Comparison of ENCODE assay signal across 19 cellular contexts in genomic region chr7:29033584-29033983, GRCh38.
DNase-seq lines count a peak whose midpoint lies in the region; ATAC-seq, FAIRE-seq and TF ChIP-seq lines count a peak whose summit lies in the region.
"Had no signal": no experiment of that assay in that cellular context is flagged by ENCODE, and none has a peak within 500 bp of the region (broad histone marks: within the 10 kb centered on the region; RNA-seq: fewer than 3 reads in every experiment).

No MANE protein-coding gene starts in this region.

- H2BK12ac ChIP-seq in neuronal stem cell (ENCODE audit: low read length): no peak overlapping the region

- in situ Hi-C loops in HepG2 (cut with HindIII; ENCODE audit: extremely low pct_ligation_motif_present, low pct_unique_long_range_greater_than_20kb): no loop called here

- no peak overlapping the region for H3K4me3 ChIP-seq in right lobe of liver
- H3K4me3 ChIP-seq in HepG2 (replicated peaks in 1 of 3; ENCODE audit: insufficient read depth in 1 of 3, low read depth in 2 of 3, low read length in 3 of 3): no peak overlapping the region
- H3K4me3 ChIP-seq in heart right ventricle: no peak overlapping the region
- no peak overlapping the region for H3K4me3 ChIP-seq in mucosa of descending colon
- H3K4me3 ChIP-seq in neuronal stem cell (ENCODE audit: low read length in 2 of 2): no peak overlapping the region
- H3K4me3 ChIP-seq: BLaER1 had no signal

- ATAC-seq in right lobe of liver: peak in 3 of 4 donors; percentile 32 to 60 (median 51)
- no peak for ATAC-seq in HepG2
- peak in 5 of 8 donors; percentile 21 to 51 (median 39) for ATAC-seq in heart right ventricle
- ATAC-seq in mucosa of descending colon: peak; percentile 39
- ATAC-seq: PC-3 had no signal

- TF ChIP-seq POLR2A in right lobe of liver (IDR thresholded peaks at IDR 0.05): no peak
- no peak for TF ChIP-seq POLR2A in HepG2 (IDR thresholded peaks at IDR 0.05; ENCODE audit: insufficient read depth in 1 of 2, low read depth in 2 of 2, low read length in 2 of 2)

- TF ChIP-seq CTCF in right lobe of liver (IDR thresholded peaks at IDR 0.05): no peak
- no peak for TF ChIP-seq CTCF in HepG2 (CRISPR knock-in tag; IDR thresholded peaks at IDR 0.05)
- TF ChIP-seq CTCF in heart right ventricle (IDR thresholded peaks at IDR 0.05): no peak
- TF ChIP-seq CTCF in mucosa of descending colon (IDR thresholded peaks at IDR 0.05): no peak

- no peak for FAIRE-seq in HepG2 (lab: Jason Lieb, UNC)
- FAIRE-seq: D721Med, H1 had no signal

- no peaks in the 10 kb centered on the region for H3K79me1 ChIP-seq in neuronal stem cell (ENCODE audit: low read depth, low read length)

- H3K27me3 ChIP-seq in right lobe of liver: no peaks in the 10 kb centered on the region
- no peaks in the 10 kb centered on the region for H3K27me3 ChIP-seq in HepG2 (ENCODE audit: control insufficient read depth in 1 of 2, insufficient read depth in 2 of 2, low read length in 2 of 2)
- H3K27me3 ChIP-seq in heart right ventricle: no peaks in the 10 kb centered on the region
- no peaks in the 10 kb centered on the region for H3K27me3 ChIP-seq in neuronal stem cell (ENCODE audit: control insufficient read depth in 3 of 3, insufficient read depth in 3 of 3, low read depth in 1 of 3, low read length in 3 of 3)
- H3K27me3 ChIP-seq: BLaER1 had no signal

- no peak for TF ChIP-seq RAD21 in HepG2 (CRISPR knock-in tag; IDR thresholded peaks at IDR 0.05)

- no peak overlapping the region for H2BK5ac ChIP-seq in neuronal stem cell (ENCODE audit: low read length)

- H4K8ac ChIP-seq in neuronal stem cell (ENCODE audit: low read depth, low read length): no peak overlapping the region

- H3K79me2 ChIP-seq in HepG2 (ENCODE audit: insufficient read depth, low read length): no peaks in the 10 kb centered on the region

- no peak for DNase-seq in right lobe of liver
- no peak for DNase-seq in HepG2 (ENCODE audit: low spot score)
- DNase-seq in heart right ventricle: no peak
- DNase-seq in mucosa of descending colon: no peak
- no peak for DNase-seq in neuronal stem cell (ENCODE audit: low spot score)
- no peak for DNase-seq in nucleus accumbens (lab: John Stamatoyannopoulos, UW)
- DNase-seq in NOMO-1 treated with dmso at 0.1 percent for 144 hours (lab: John Stamatoyannopoulos, UW; ENCODE audit: unreplicated experiment): no peak
- DNase-seq: CD8-positive, alpha-beta memory T cell; DMS79 treated with DMSO at 0.1 percent for 48 hours; NCI-H187; NCI-H2107; NCI-H2227 treated with DMSO at 0.1 percent for 48 hours; NCI-H510A treated with DMSO at 0.1 percent for 48 hours; NCI-H82; PC-3; RPMI8226 had no signal

- no peak overlapping the region for H4K91ac ChIP-seq in neuronal stem cell (ENCODE audit: low read depth, low read length, poor library complexity)

- H3K23ac ChIP-seq in neuronal stem cell (ENCODE audit: low read depth, low read length, poor library complexity): no peak overlapping the region

- H2AK5ac ChIP-seq in neuronal stem cell (ENCODE audit: low read depth, low read length): no peak overlapping the region

- no peak overlapping the region for H3K14ac ChIP-seq in neuronal stem cell (ENCODE audit: low read length)

- H3K4ac ChIP-seq in neuronal stem cell (ENCODE audit: low read length): no peak overlapping the region

- intact Hi-C loops in right lobe of liver (cut with DNase I): no loop called here
- intact Hi-C loops in HepG2 (cut with micrococcal nuclease; ENCODE audit: unreplicated experiment): no loop called here
- intact Hi-C loops in heart right ventricle (cut with DNase I): loop anchor here in 2 of 10 donors (5.0 to 10.0 kb wide), 2 partner anchors 54 to 61 kb away; no protein-coding TSS in a partner anchor
- intact Hi-C loops in mucosa of descending colon (cut with DNase I, micrococcal nuclease): no loop called here

- H3K9me3 ChIP-seq in right lobe of liver (no peaks in the 10 kb centered on the region), HepG2 (ENCODE audit: low read length) (no peaks in the 10 kb centered on the region), heart right ventricle (no peaks in the 10 kb centered on the region), mucosa of descending colon (no peaks in the 10 kb centered on the region), neuronal stem cell (replicated peaks in 1 of 2; ENCODE audit: control insufficient read depth in 2 of 2, insufficient read depth in 1 of 2, low read depth in 1 of 2, low read length in 2 of 2) (peaks cover 0 to 7% of the 10 kb centered on the region in 2 donors)

- CTCF ChIA-PET in HepG2 (lab: Yijun Ruan, JAX; ENCODE audit: low intra/inter-chr PET ratio, low total read pairs): no interaction called here

- H3K4me2 ChIP-seq in HepG2 (ENCODE audit: low read depth, low read length): no peak overlapping the region
- no peak overlapping the region for H3K4me2 ChIP-seq in neuronal stem cell (ENCODE audit: insufficient read depth, low read length, poor library complexity, severe bottlenecking)
- H3K4me2 ChIP-seq: BLaER1 had no signal

- 53% methylated on average over 2 of the region's 2 CpGs for WGBS in right lobe of liver (ENCODE audit: insufficient coverage, low coverage, low lambda C conversion rate, missing lambda C conversion rate)
- WGBS in HepG2 (ENCODE audit: low lambda C conversion rate): 93% methylated on average over 2 of the region's 2 CpGs
- 73 to 78% methylated on average over 2 of the region's 2 CpGs for WGBS in heart right ventricle, 2 donors
- no CpG with 5 or more reads among the region's 2 CpGs for WGBS in neuronal stem cell (ENCODE audit: extremely low coverage in 2 of 2, insufficient read length in 2 of 2, insufficient replicate concordance in 1 of 2), 2 donors

- H2BK120ac ChIP-seq in neuronal stem cell (ENCODE audit: low read depth, low read length): no peak overlapping the region

- H3K36me3 ChIP-seq in right lobe of liver: no peaks in the 10 kb centered on the region
- H3K36me3 ChIP-seq in HepG2 (replicated peaks in 1 of 2; ENCODE audit: control insufficient read depth in 1 of 2, insufficient read depth in 2 of 2, low read length in 2 of 2): peaks cover 4 to 5% of the 10 kb centered on the region in 2 experiments; a peak in 1 of 5 replicates
- peaks cover 0 to 13% (median 0%) of the 10 kb centered on the region in 9 donors for H3K36me3 ChIP-seq in heart right ventricle
- H3K36me3 ChIP-seq in mucosa of descending colon (ENCODE audit: low read depth): no peaks in the 10 kb centered on the region
- H3K36me3 ChIP-seq in neuronal stem cell (replicated peaks in 1 of 2; ENCODE audit: control insufficient read depth in 2 of 2, insufficient read depth in 2 of 2, low read length in 2 of 2): no peaks in the 10 kb centered on the region
- H3K36me3 ChIP-seq: BLaER1 had no signal

- H2AFZ ChIP-seq in HepG2 (ENCODE audit: low read length) (no peak overlapping the region), neuronal stem cell (ENCODE audit: low read length) (no peak overlapping the region)

- POLR2A ChIA-PET in HepG2 (lab: Yijun Ruan, JAX): no interaction called here

- no peak overlapping the region for H3K9ac ChIP-seq in HepG2 (ENCODE audit: insufficient read depth, low read depth, low read length)
- H3K9ac ChIP-seq in neuronal stem cell (ENCODE audit: low read depth, low read length, poor library complexity): no peak overlapping the region
- H3K9ac ChIP-seq: BLaER1 had no signal

- no TSS peak for BruUV-seq in HepG2 (replicated peaks; lab: Mats Ljungman, UMichigan)

- no peak overlapping the region for H3K27ac ChIP-seq in right lobe of liver
- H3K27ac ChIP-seq in HepG2 (ENCODE audit: extremely low read length, insufficient read depth, low read length): no peak overlapping the region
- H3K27ac ChIP-seq in heart right ventricle: no peak overlapping the region
- H3K27ac ChIP-seq in neuronal stem cell (replicated peaks; ENCODE audit: low read length): no peak overlapping the region
- H3K27ac ChIP-seq: BLaER1 had no signal

- no peak overlapping the region for H3K18ac ChIP-seq in neuronal stem cell (ENCODE audit: low read length)

- no peaks in the 10 kb centered on the region for H4K20me1 ChIP-seq in HepG2 (ENCODE audit: insufficient read depth, low read length)
- H4K20me1 ChIP-seq: BLaER1 had no signal

- H3K4me1 ChIP-seq in right lobe of liver: no peaks in the 10 kb centered on the region
- H3K4me1 ChIP-seq in HepG2 (ENCODE audit: insufficient read depth, low read length): peaks cover 12% of the 10 kb centered on the region
- H3K4me1 ChIP-seq in heart right ventricle: peaks cover 0 to 27% (median 8%) of the 10 kb centered on the region in 9 donors
- H3K4me1 ChIP-seq in mucosa of descending colon (ENCODE audit: low read depth): peaks cover under 1% of the 10 kb centered on the region
- H3K4me1 ChIP-seq in neuronal stem cell (ENCODE audit: control insufficient read depth in 2 of 2, insufficient read depth in 1 of 2, low read depth in 1 of 2, low read length in 2 of 2): peaks cover 8 to 17% of the 10 kb centered on the region in 2 donors

- TF ChIP-seq EP300 in HepG2 (IDR thresholded peaks at IDR 0.05; ENCODE audit: low read depth in 2 of 2, low read length in 2 of 2): no peak
- no peak for TF ChIP-seq EP300 in HepG2 (CRISPR knock-in tag; IDR thresholded peaks at IDR 0.05; ENCODE audit: borderline replicate concordance)

- H2BK15ac ChIP-seq in neuronal stem cell (ENCODE audit: low read length): no peak overlapping the region

TF ChIP-seq in HepG2, 621 proteins besides CTCF, POLR2A, EP300 and RAD21 (continues in another document):
- no peak for TF ChIP-seq HES4 (CRISPR knock-in tag; IDR thresholded peaks at IDR 0.05; ENCODE audit: borderline replicate concordance)
